Comparison of ENCODE assay signal across 23 cellular contexts in genomic region chr14:71751264-71751663, GRCh38.
DNase-seq lines count a peak whose midpoint lies in the region; ATAC-seq, FAIRE-seq and TF ChIP-seq lines count a peak whose summit lies in the region.
"Had no signal": no experiment of that assay in that cellular context is flagged by ENCODE, and none has a peak within 500 bp of the region (broad histone marks: within the 10 kb centered on the region; RNA-seq: fewer than 3 reads in every experiment).

No MANE protein-coding gene starts in this region.

- no peak overlapping the region for H3K27ac Mint-ChIP-seq in activated CD8-positive, alpha-beta T cell treated with anti-CD3 and anti-CD28 coated beads for 36 hours
- no peak overlapping the region for H3K27ac Mint-ChIP-seq in activated CD8-positive, alpha-beta T cell treated with anti-CD3 and anti-CD28 coated beads, Interleukin-2, amount 10 ng/mL, durations not matched to agents 7 days and 5 days
- H3K27ac Mint-ChIP-seq in astrocyte (ENCODE audit: unreplicated experiment) = no peak overlapping the region

- H3K4me1 Mint-ChIP-seq in activated CD8-positive, alpha-beta T cell treated with anti-CD3 and anti-CD28 coated beads for 36 hours (ENCODE audit: low read depth) = no peaks in the 10 kb centered on the region
- H3K4me1 Mint-ChIP-seq in activated CD8-positive, alpha-beta T cell treated with anti-CD3 and anti-CD28 coated beads, Interleukin-2, amount 10 ng/mL, durations not matched to agents 7 days and 5 days (ENCODE audit: low read depth) = peaks cover 19% of the 10 kb centered on the region
- no peaks in the 10 kb centered on the region for H3K4me1 Mint-ChIP-seq in astrocyte (ENCODE audit: low read depth, unreplicated experiment)

- no peak overlapping the region for H3K4me3 ChIP-seq in astrocyte (ENCODE audit: insufficient read depth, low read depth, low read length)
- no peak overlapping the region for H3K4me3 ChIP-seq in aorta (ENCODE audit: low read length in 2 of 2)
- H3K4me3 ChIP-seq in esophagus squamous epithelium = no peak overlapping the region
- H3K4me3 ChIP-seq: A549, heart right ventricle, upper lobe of right lung had no signal

- H3K36me3 Mint-ChIP-seq in activated CD8-positive, alpha-beta T cell treated with anti-CD3 and anti-CD28 coated beads for 36 hours (ENCODE audit: low read depth) = peaks cover 5% of the 10 kb centered on the region
- H3K36me3 Mint-ChIP-seq in activated CD8-positive, alpha-beta T cell treated with anti-CD3 and anti-CD28 coated beads, Interleukin-2, amount 10 ng/mL, durations not matched to agents 7 days and 5 days (ENCODE audit: low read depth) = peaks cover 13% of the 10 kb centered on the region
- peaks cover 5% of the 10 kb centered on the region for H3K36me3 Mint-ChIP-seq in astrocyte (ENCODE audit: low read depth, unreplicated experiment)

- FAIRE-seq in RCC 7860 (lab: Jason Lieb, UNC) (no peak), astrocyte (lab: Jason Lieb, UNC) (peak; percentile 37)
- FAIRE-seq: A549, bronchial epithelial cell, endometrium had no signal

- TF ChIP-seq CTCF in activated CD8-positive, alpha-beta T cell treated with anti-CD3 and anti-CD28 coated beads for 36 hours (IDR thresholded peaks at IDR 0.05) = no peak
- TF ChIP-seq CTCF in astrocyte (IDR thresholded peaks at IDR 0.05; ENCODE audit: insufficient read depth, low read depth, low read length) = no peak
- no peak for TF ChIP-seq CTCF in esophagus squamous epithelium (IDR thresholded peaks at IDR 0.05)

- CTCF ChIA-PET in activated CD8-positive, alpha-beta T cell treated with anti-CD3 and anti-CD28 coated beads for 36 hours (lab: Charles Lee) = interaction anchor here (2.4 to 4.4 kb wide), 5 partner anchors 104 to 647 kb away, joined by 11 to 37 read pairs (median 23); no protein-coding TSS in a partner anchor
- CTCF ChIA-PET in activated CD8-positive, alpha-beta T cell treated with anti-CD3 and anti-CD28 coated beads, Interleukin-2, amount 10 ng/mL, durations not matched to agents 7 days and 5 days (lab: Charles Lee) = interaction anchor here (0.6 to 5.5 kb wide), 8 partner anchors 12 to 613 kb away, joined by 3 to 69 read pairs (median 3); no protein-coding TSS in a partner anchor

- H3K27me3 ChIP-seq in astrocyte (ENCODE audit: insufficient read depth, low read length) = no peaks in the 10 kb centered on the region
- no peaks in the 10 kb centered on the region for H3K27me3 ChIP-seq in aorta (ENCODE audit: control insufficient read depth in 1 of 2, insufficient read depth in 2 of 2, low read length in 1 of 2)
- no peaks in the 10 kb centered on the region for H3K27me3 ChIP-seq in esophagus squamous epithelium
- H3K27me3 ChIP-seq: BE2C, heart right ventricle, upper lobe of right lung had no signal

- H3K9me3 ChIP-seq in astrocyte (ENCODE audit: insufficient read depth, low read depth, low read length) (peaks cover 7% of the 10 kb centered on the region), aorta (ENCODE audit: control insufficient read depth, low read length) (peaks cover 8% of the 10 kb centered on the region), esophagus squamous epithelium (peaks cover 0 to 16% (median 10%) of the 10 kb centered on the region in 3 donors)
- H3K9me3 ChIP-seq: BE2C, upper lobe of right lung had no signal

- H3K27me3 Mint-ChIP-seq in activated CD8-positive, alpha-beta T cell treated with anti-CD3 and anti-CD28 coated beads for 36 hours = peaks cover 1% of the 10 kb centered on the region
- H3K27me3 Mint-ChIP-seq in activated CD8-positive, alpha-beta T cell treated with anti-CD3 and anti-CD28 coated beads, Interleukin-2, amount 10 ng/mL, durations not matched to agents 7 days and 5 days (ENCODE audit: low read depth) = peaks cover 2% of the 10 kb centered on the region
- H3K27me3 Mint-ChIP-seq in astrocyte (ENCODE audit: low read depth, unreplicated experiment) = peaks cover 4% of the 10 kb centered on the region

- peaks cover 16% of the 10 kb centered on the region for H3K9me3 Mint-ChIP-seq in activated CD8-positive, alpha-beta T cell treated with anti-CD3 and anti-CD28 coated beads for 36 hours
- peaks cover 7% of the 10 kb centered on the region for H3K9me3 Mint-ChIP-seq in activated CD8-positive, alpha-beta T cell treated with anti-CD3 and anti-CD28 coated beads, Interleukin-2, amount 10 ng/mL, durations not matched to agents 7 days and 5 days (ENCODE audit: insufficient read depth)
- peaks cover 11% of the 10 kb centered on the region for H3K9me3 Mint-ChIP-seq in astrocyte (ENCODE audit: unreplicated experiment)

- H4K20me1 ChIP-seq in astrocyte (ENCODE audit: insufficient read depth, low read length) = no peaks in the 10 kb centered on the region

- no peak overlapping the region for H3K4me2 ChIP-seq in astrocyte (ENCODE audit: low read length)
- H3K4me2 ChIP-seq: A549 had no signal

- no peak overlapping the region for H3K4me3 Mint-ChIP-seq in activated CD8-positive, alpha-beta T cell treated with anti-CD3 and anti-CD28 coated beads for 36 hours
- H3K4me3 Mint-ChIP-seq in activated CD8-positive, alpha-beta T cell treated with anti-CD3 and anti-CD28 coated beads, Interleukin-2, amount 10 ng/mL, durations not matched to agents 7 days and 5 days = no peak overlapping the region
- H3K4me3 Mint-ChIP-seq in astrocyte (ENCODE audit: unreplicated experiment) = no peak overlapping the region

- intact Hi-C loops in activated CD8-positive, alpha-beta T cell treated with anti-CD3 and anti-CD28 coated beads for 36 hours (cut with micrococcal nuclease) = loop anchor here (10.0 kb wide), 1 partner anchor 646 kb away; no protein-coding TSS in a partner anchor
- intact Hi-C loops in aorta (cut with DNase I) = loop anchor here in 1 of 2 donors (5.0 kb wide), 1 partner anchor 429 kb away; the partner anchor contains the start of gene SIPA1L1
- intact Hi-C loops in esophagus squamous epithelium (cut with DNase I) = loop anchor here (5.0 kb wide), 1 partner anchor 614 kb away; no protein-coding TSS in a partner anchor

- H3K27ac ChIP-seq in astrocyte (ENCODE audit: low read depth, low read length) = no peak overlapping the region
- H3K27ac ChIP-seq in aorta (ENCODE audit: low read depth in 1 of 2, low read length in 2 of 2) = no peak overlapping the region
- H3K27ac ChIP-seq in esophagus squamous epithelium = no peak overlapping the region
- H3K27ac ChIP-seq: A549, heart right ventricle, upper lobe of right lung, WERI-Rb-1 had no signal

- peak; percentile 11 for DNase-seq in activated CD8-positive, alpha-beta T cell treated with anti-CD3 and anti-CD28 coated beads for 36 hours
- DNase-seq in activated CD8-positive, alpha-beta T cell treated with anti-CD3 and anti-CD28 coated beads, Interleukin-2, amount 10 ng/mL, durations not matched to agents 7 days and 5 days = no peak
- DNase-seq in RCC 7860 (ENCODE audit: low spot score) = peak; percentile 5
- peak; percentile 53 for DNase-seq in astrocyte (ENCODE audit: low read depth)
- DNase-seq in stimulated activated naive CD8-positive, alpha-beta T cell treated with anti-CD3 and anti-CD28 coated beads, Interleukin-15, Interleukin-2, amounts not matched to agents 100 U/mL and 50 U/mL, for 24 hours = no peak
- DNase-seq in aorta = no peak
- no peak for DNase-seq in esophagus squamous epithelium (lab: John Stamatoyannopoulos, UW)
- DNase-seq in NCI-H187 (lab: John Stamatoyannopoulos, UW) = no peak
- DNase-seq: BE2C, COR-L47, cortex of kidney, DND-41, heart right ventricle, NCI-H1436, NCI-H2171, NCI-H526, retina, SIG-M5, upper lobe of right lung, WERI-Rb-1 had no signal

- no peak overlapping the region for H2AFZ ChIP-seq in astrocyte (ENCODE audit: low read depth, low read length)

- 85 to 89% methylated on average over 2 of the region's 2 CpGs for WGBS in aorta, 2 donors
- 71 to 89% methylated on average over 1 to 2 of the region's 2 CpGs for WGBS in esophagus squamous epithelium, 2 donors

- H3K4me1 ChIP-seq in astrocyte (ENCODE audit: insufficient read depth, low read length) = peaks cover 6% of the 10 kb centered on the region
- H3K4me1 ChIP-seq in aorta (ENCODE audit: control insufficient read depth in 1 of 2, insufficient read depth in 2 of 2, low read length in 2 of 2) = no peaks in the 10 kb centered on the region
- peaks cover 9 to 10% (median 9%) of the 10 kb centered on the region in 3 donors for H3K4me1 ChIP-seq in esophagus squamous epithelium
- H3K4me1 ChIP-seq: BE2C had no signal

- no peak for TF ChIP-seq POLR2A in esophagus squamous epithelium (IDR thresholded peaks at IDR 0.05)

- ATAC-seq in activated CD8-positive, alpha-beta T cell treated with anti-CD3 and anti-CD28 coated beads for 36 hours = peak; percentile 42
- ATAC-seq in activated CD8-positive, alpha-beta T cell treated with anti-CD3 and anti-CD28 coated beads, Interleukin-2, amount 10 ng/mL, durations not matched to agents 7 days and 5 days = no peak
- peak; percentile 61 for ATAC-seq in stimulated activated naive CD8-positive, alpha-beta T cell treated with anti-CD3 and anti-CD28 coated beads, Interleukin-15, Interleukin-2, amounts not matched to agents 100 U/mL and 50 U/mL, for 24 hours
- no peak for ATAC-seq in aorta (ENCODE audit: low FRiP score)
- ATAC-seq: A549, heart right ventricle, upper lobe of right lung had no signal

- H3K36me3 ChIP-seq in astrocyte (ENCODE audit: insufficient read depth, low read length) (no peaks in the 10 kb centered on the region), aorta (ENCODE audit: control insufficient read depth in 1 of 2, insufficient read depth in 2 of 2, low read length in 1 of 2) (no peaks in the 10 kb centered on the region), esophagus squamous epithelium (no peaks in the 10 kb centered on the region)
- H3K36me3 ChIP-seq: BE2C, heart right ventricle, upper lobe of right lung, WERI-Rb-1 had no signal

- H3K9ac ChIP-seq in astrocyte (ENCODE audit: low read length) = no peak overlapping the region

- H3K79me2 ChIP-seq in astrocyte (ENCODE audit: insufficient read depth, low read length) = no peaks in the 10 kb centered on the region

- POLR2A ChIA-PET in activated CD8-positive, alpha-beta T cell treated with anti-CD3 and anti-CD28 coated beads for 36 hours (lab: Charles Lee) = no interaction called here
- POLR2A ChIA-PET in activated CD8-positive, alpha-beta T cell treated with anti-CD3 and anti-CD28 coated beads, Interleukin-2, amount 10 ng/mL, durations not matched to agents 7 days and 5 days (lab: Charles Lee) = no interaction called here

Comparison
In these comparisons a context has a peak if more than half of its experiments do, and no peak if none do; other contexts are left out.
1. ATAC-seq: peak in activated CD8-positive, alpha-beta T cell treated with anti-CD3 and anti-CD28 coated beads for 36 hours (single experiment) and stimulated activated naive CD8-positive, alpha-beta T cell treated with anti-CD3 and anti-CD28 coated beads, Interleukin-15, Interleukin-2, amounts not matched to agents 100 U/mL and 50 U/mL, for 24 hours (single experiment); none in activated CD8-positive, alpha-beta T cell treated with anti-CD3 and anti-CD28 coated beads, Interleukin-2, amount 10 ng/mL, durations not matched to agents 7 days and 5 days (single experiment) and aorta (single experiment).
2. DNase-seq: peak in activated CD8-positive, alpha-beta T cell treated with anti-CD3 and anti-CD28 coated beads for 36 hours (single experiment), RCC 7860 (single experiment) and astrocyte (single experiment); none in activated CD8-positive, alpha-beta T cell treated with anti-CD3 and anti-CD28 coated beads, Interleukin-2, amount 10 ng/mL, durations not matched to agents 7 days and 5 days (single experiment), stimulated activated naive CD8-positive, alpha-beta T cell treated with anti-CD3 and anti-CD28 coated beads, Interleukin-15, Interleukin-2, amounts not matched to agents 100 U/mL and 50 U/mL, for 24 hours (single experiment), aorta (0 of 2), esophagus squamous epithelium (single experiment) and NCI-H187 (0 of 2).